ENCODE assay signal across 33 cellular contexts in genomic region chr7:132137681-132138080, GRCh38.
"Had no signal": no experiment of that assay in that cellular context is flagged by ENCODE, and none has a peak within 500 bp of the region (broad histone marks: within the 10 kb centered on the region; RNA-seq: fewer than 3 reads in every experiment).

No MANE protein-coding gene starts in this region.

- FAIRE-seq: astrocyte, bronchial epithelial cell had no signal

- DNase-seq: activated effector memory CD4-positive, alpha-beta T cell treated with anti-CD3 and anti-CD28 coated beads, Interleukin-2, amount 50 U/mL, for 16 hours; activated effector memory CD4-positive, alpha-beta T cell treated with Interleukin-2 at 50 U/mL for 16 hours; activated gamma-delta T cell; activated gamma-delta T cell treated with Interleukin-2 at 50 U/mL for 16 hours; activated naive CD4-positive, alpha-beta T cell; activated naive CD4-positive, alpha-beta T cell treated with anti-CD3 and anti-CD28 coated beads for 36 hours; activated naive CD4-positive, alpha-beta T cell treated with anti-CD3 and anti-CD28 coated beads, Interleukin-2, amount 10 ng/mL, durations not matched to agents 7 days and 5 days; activated naive CD4-positive, alpha-beta T cell treated with anti-CD3 and anti-CD28 coated beads, Interleukin-2, amount 50 U/mL, for 16 hours; activated naive CD4-positive, alpha-beta T cell treated with Interleukin-2 at 50 U/mL for 16 hours; activated naive CD8-positive, alpha-beta T cell treated with anti-CD3 and anti-CD28 coated beads for 36 hours; activated naive CD8-positive, alpha-beta T cell treated with anti-CD3 and anti-CD28 coated beads, Interleukin-2, amount 10 ng/mL, durations not matched to agents 7 days and 5 days; activated naive CD8-positive, alpha-beta T cell treated with anti-CD3 and anti-CD28 coated beads, Interleukin-2, amount 50 U/mL, for 24 hours; activated T-cell treated with anti-CD3 and anti-CD28 coated beads, Interleukin-2, amount 50 U/mL, for 24 hours; activated T-cell treated with anti-CD3 and anti-CD28 coated beads, Interleukin-2, amount 50 U/mL, for 4 hours; activated T-cell treated with anti-CD3 and anti-CD28 coated beads, Interleukin-2, amount 50 U/mL, for 48 hours; activated T-cell treated with anti-CD3 and anti-CD28 coated beads, Interleukin-2, amount 50 U/mL, for 72 hours; adrenal gland; amniotic stem cell; amygdala; anterior cingulate cortex; aorta; body of pancreas; brain microvascular endothelial cell; caudate nucleus; central memory CD4-positive, alpha-beta T cell; cerebellar nuclear complex had no signal

- H3K27ac ChIP-seq: adrenal gland, ascending aorta, body of pancreas, brain microvascular endothelial cell, breast epithelium, cardiac muscle cell had no signal

- H3K27me3 ChIP-seq: adrenal gland, ascending aorta, body of pancreas, brain microvascular endothelial cell, breast epithelium, cardiac muscle cell had no signal

- H3K36me3 ChIP-seq: adrenal gland, brain microvascular endothelial cell, breast epithelium had no signal

- H3K4me1 ChIP-seq: adrenal gland, body of pancreas, breast epithelium had no signal

- H3K4me3 ChIP-seq: adrenal gland, ascending aorta, body of pancreas, breast epithelium, cardiac muscle cell had no signal

- H3K9me3 ChIP-seq: adrenal gland, ascending aorta, body of pancreas, breast epithelium had no signal

- ATAC-seq: activated naive CD4-positive, alpha-beta T cell treated with anti-CD3 and anti-CD28 coated beads, Interleukin-2, amount 50 U/mL, for 72 hours; activated naive CD8-positive, alpha-beta T cell treated with anti-CD3 and anti-CD28 coated beads, Interleukin-2, amount 50 U/mL, for 24 hours; activated T-cell treated with anti-CD3 and anti-CD28 coated beads, Interleukin-2, amount 50 U/mL, for 4 hours; activated T-cell treated with anti-CD3 and anti-CD28 coated beads, Interleukin-2, amount 50 U/mL, for 72 hours; activated T-helper 17 cell treated with anti-CD3 and anti-CD28 coated beads, Interleukin-2, amount 50 U/mL, for 72 hours; body of pancreas had no signal
